8 cellular contexts compared by ENCODE assay signal in genomic region chr7:32489788-32490126, GRCh38.
DNase-seq lines count a peak whose midpoint lies in the region; ATAC-seq and TF ChIP-seq lines count a peak whose summit lies in the region.

No MANE protein-coding gene starts in this region.

- TF ChIP-seq POLR2A in GM18505 (IDR thresholded peaks at IDR 0.05; ENCODE audit: borderline replicate concordance, extremely low read depth, insufficient read depth, insufficient read length) = no peak

- peak overlapping the region; percentile 94 for H3K4me3 Mint-ChIP-seq in nephron progenitor cell

- H3K4me3 ChIP-seq in choroid plexus epithelial cell (ENCODE audit: low read depth, low read length) = peak overlapping the region; percentile 89

- H3K36me3 Mint-ChIP-seq in nephron progenitor cell (ENCODE audit: low read depth) = peaks cover 32% of the 10 kb centered on the region

- H3K9me3 Mint-ChIP-seq in nephron progenitor cell = no peaks in the 10 kb centered on the region

- TF ChIP-seq CTCF in choroid plexus epithelial cell (conservative IDR thresholded peaks at IDR 0.05; ENCODE audit: low read depth, low read length) = no peak
- no peak for TF ChIP-seq CTCF in nephron progenitor cell (IDR thresholded peaks at IDR 0.05)

- peaks cover 8% of the 10 kb centered on the region for H3K27me3 Mint-ChIP-seq in nephron progenitor cell (ENCODE audit: low read depth, poor library complexity)

- no peak for DNase-seq in choroid plexus epithelial cell (ENCODE audit: low read depth)
- DNase-seq in nephron progenitor cell = no peak
- DNase-seq in nucleus accumbens (lab: John Stamatoyannopoulos, UW) = no peak
- no peak for DNase-seq in globus pallidus (ENCODE audit: low spot score)

- H3K4me1 Mint-ChIP-seq in nephron progenitor cell = peaks cover 26% of the 10 kb centered on the region

- ATAC-seq in GM18505 (IDR thresholded peaks at IDR 0.05; ENCODE audit: unreplicated experiment) = peak; percentile 16
- peak; percentile 2 for ATAC-seq in HG03469 (IDR thresholded peaks at IDR 0.05; ENCODE audit: unreplicated experiment)
- ATAC-seq in GM21381 (IDR thresholded peaks at IDR 0.05; ENCODE audit: unreplicated experiment) = no peak
- ATAC-seq in HG03097 (IDR thresholded peaks at IDR 0.05; ENCODE audit: low FRiP score, unreplicated experiment) = no peak

- peak overlapping the region; percentile 95 for H3K27ac Mint-ChIP-seq in nephron progenitor cell

Comparison
In these comparisons a context has a peak if more than half of its experiments do, and no peak if none do; other contexts are left out.
1. ATAC-seq: peak in GM18505 (single experiment) and HG03469 (single experiment); none in GM21381 (single experiment) and HG03097 (single experiment).